Comparison of ENCODE assay signal across 17 cellular contexts in genomic region chr11:119701591-119702260, GRCh38. TPM values are rescaled to one million over a fixed set of nuclear protein-coding genes. Genes with fewer than 3 reads are reported as not detected.
DNase-seq lines count a peak whose midpoint lies in the region; ATAC-seq and TF ChIP-seq lines count a peak whose summit lies in the region.
"Had no signal": no experiment of that assay in that cellular context is flagged by ENCODE, and none has a peak within 500 bp of the region (broad histone marks: within the 10 kb centered on the region; RNA-seq: fewer than 3 reads in every experiment).

No MANE protein-coding gene starts in this region.

- 66% methylated on average over 9 of the region's 10 CpGs for WGBS in suprapubic skin
- 61 to 85% (median 81%) methylated on average over 10 of the region's 10 CpGs for WGBS in stomach, 5 donors

- no peak for TF ChIP-seq POLR2A in suprapubic skin (IDR thresholded peaks at IDR 0.05)
- no peak for TF ChIP-seq POLR2A in stomach (IDR thresholded peaks at IDR 0.05)

- POLR2A ChIA-PET in CD4-positive, alpha-beta memory T cell (lab: Charles Lee; ENCODE audit: partially characterized antibody), result no interaction called here

- peaks cover 7% of the 10 kb centered on the region for H3K36me3 ChIP-seq in suprapubic skin
- H3K36me3 ChIP-seq in CD4-positive, alpha-beta memory T cell (ENCODE audit: insufficient read depth, low read length), result no peaks in the 10 kb centered on the region
- no peaks in the 10 kb centered on the region for H3K36me3 ChIP-seq in stomach
- H3K36me3 ChIP-seq: sigmoid colon had no signal

- H3K4me3 ChIP-seq in suprapubic skin, result no peak overlapping the region
- no peak overlapping the region for H3K4me3 ChIP-seq in CD4-positive, alpha-beta memory T cell (ENCODE audit: low read length in 2 of 2)
- no peak overlapping the region for H3K4me3 ChIP-seq in stomach
- H3K4me3 ChIP-seq: sigmoid colon had no signal

- DNase-seq in DMS 273 (lab: John Stamatoyannopoulos, UW; ENCODE audit: unreplicated experiment), result peak; percentile 66
- DNase-seq in DMS 273 treated with DMSO at 0.1 percent for 48 hours (lab: John Stamatoyannopoulos, UW), result no peak
- DNase-seq in left colon, result peak in 1 of 2 donors; percentile 35
- no peak for DNase-seq in suprapubic skin (ENCODE audit: low spot score in 2 of 2)
- DNase-seq in RPMI8226, result no peak
- DNase-seq in CD4-positive, alpha-beta memory T cell, result no peak
- DNase-seq in stomach, result no peak
- DNase-seq: activated naive CD4-positive, alpha-beta T cell treated with anti-CD3 and anti-CD28 coated beads for 36 hours; NCI-H1105 treated with DMSO at 0.1 percent for 48 hours; NCI-H446 treated with DMSO at 0.1 percent for 48 hours; nucleus accumbens; sigmoid colon; T-helper 17 cell had no signal

- H3K4me1 ChIP-seq in suprapubic skin (peaks cover 81% of the 10 kb centered on the region), stomach (peaks cover 7 to 40% (median 16%) of the 10 kb centered on the region in 4 donors)
- H3K4me1 ChIP-seq in CD4-positive, alpha-beta memory T cell (ENCODE audit: insufficient read depth, low read length), result no peaks in the 10 kb centered on the region

- TF ChIP-seq EP300 in suprapubic skin (IDR thresholded peaks at IDR 0.05) (no peak), stomach (IDR thresholded peaks at IDR 0.05) (no peak)

- H3K27me3 Mint-ChIP-seq in brain, result peaks cover 5% of the 10 kb centered on the region
- peaks cover 0 to 2% of the 10 kb centered on the region in 2 donors for H3K27me3 Mint-ChIP-seq in CD4-positive, alpha-beta memory T cell
- H3K27me3 Mint-ChIP-seq: memory B cell had no signal

- peak; percentile 26 for ATAC-seq in left colon
- ATAC-seq: T-helper 17 cell had no signal

- H3K9me3 ChIP-seq in suprapubic skin (no peaks in the 10 kb centered on the region), stomach (no peaks in the 10 kb centered on the region)
- H3K9me3 ChIP-seq in CD4-positive, alpha-beta memory T cell (ENCODE audit: control insufficient read depth in 1 of 2, low read length in 2 of 2), result no peaks in the 10 kb centered on the region
- H3K9me3 ChIP-seq: sigmoid colon had no signal

- CTCF ChIA-PET in CD4-positive, alpha-beta memory T cell (lab: Charles Lee; ENCODE audit: partially characterized antibody), result no interaction called here

- H3K4me1 Mint-ChIP-seq in brain, result peaks cover 97% of the 10 kb centered on the region
- H3K4me1 Mint-ChIP-seq in CD4-positive, alpha-beta memory T cell, result no peaks in the 10 kb centered on the region
- H3K4me1 Mint-ChIP-seq: memory B cell had no signal

- peak overlapping the region; percentile 91 for H3K27ac ChIP-seq in suprapubic skin
- no peak overlapping the region for H3K27ac ChIP-seq in CD4-positive, alpha-beta memory T cell (ENCODE audit: low read depth, low read length)
- no peak overlapping the region for H3K27ac ChIP-seq in stomach
- H3K27ac ChIP-seq: 22Rv1, sigmoid colon had no signal

- intact Hi-C loops in left colon (cut with DNase I, micrococcal nuclease) (no loop called here), stomach (cut with DNase I; ENCODE audit: low total_unique reads) (no loop called here)
- intact Hi-C loops in CD4-positive, alpha-beta memory T cell (cut with micrococcal nuclease), result no loop called here

- H3K4me3 Mint-ChIP-seq in brain, result peak overlapping the region in 2 of 5 experiments; percentile 15 to 39
- no peak overlapping the region for H3K4me3 Mint-ChIP-seq in CD4-positive, alpha-beta memory T cell
- H3K4me3 Mint-ChIP-seq: activated naive CD4-positive, alpha-beta T cell treated with anti-CD3 and anti-CD28 coated beads for 36 hours; memory B cell; stimulated activated effector memory CD8-positive, alpha-beta T cell treated with anti-CD3 and anti-CD28 coated beads, Interleukin-12 subunit alpha, Interleukin-12 subunit beta, amount 100 ng/mL, for 72 hours; T-helper 17 cell had no signal

- peak overlapping the region in 4 of 5 experiments; percentile 76 to 91 (median 80) for H3K27ac Mint-ChIP-seq in brain
- H3K27ac Mint-ChIP-seq in CD4-positive, alpha-beta memory T cell, result no peak overlapping the region
- H3K27ac Mint-ChIP-seq: activated naive CD4-positive, alpha-beta T cell treated with anti-CD3 and anti-CD28 coated beads for 36 hours; memory B cell; stimulated activated effector memory CD8-positive, alpha-beta T cell treated with anti-CD3 and anti-CD28 coated beads, Interleukin-12 subunit alpha, Interleukin-12 subunit beta, amount 100 ng/mL, for 72 hours had no signal

- TF ChIP-seq CTCF in brain (conservative IDR thresholded peaks at IDR 0.05) (no peak), suprapubic skin (IDR thresholded peaks at IDR 0.05) (no peak), stomach (IDR thresholded peaks at IDR 0.05) (no peak)

- no peaks in the 10 kb centered on the region for H3K9me3 Mint-ChIP-seq in brain
- H3K9me3 Mint-ChIP-seq in CD4-positive, alpha-beta memory T cell, result no peaks in the 10 kb centered on the region
- H3K9me3 Mint-ChIP-seq: activated naive CD4-positive, alpha-beta T cell treated with anti-CD3 and anti-CD28 coated beads for 36 hours; memory B cell; stimulated activated effector memory CD8-positive, alpha-beta T cell treated with anti-CD3 and anti-CD28 coated beads, Interleukin-12 subunit alpha, Interleukin-12 subunit beta, amount 100 ng/mL, for 72 hours had no signal

- H3K27me3 ChIP-seq in suprapubic skin (no peaks in the 10 kb centered on the region), stomach (no peaks in the 10 kb centered on the region)
- H3K27me3 ChIP-seq in CD4-positive, alpha-beta memory T cell (ENCODE audit: insufficient read depth, low read length), result no peaks in the 10 kb centered on the region
- H3K27me3 ChIP-seq: sigmoid colon had no signal

- peaks cover 10% of the 10 kb centered on the region for H3K36me3 Mint-ChIP-seq in brain
- H3K36me3 Mint-ChIP-seq in CD4-positive, alpha-beta memory T cell, result no peaks in the 10 kb centered on the region
- H3K36me3 Mint-ChIP-seq: memory B cell; stimulated activated effector memory CD8-positive, alpha-beta T cell treated with anti-CD3 and anti-CD28 coated beads, Interleukin-12 subunit alpha, Interleukin-12 subunit beta, amount 100 ng/mL, for 72 hours had no signal

RNA-seq across cellular contexts. Expression of gene NECTIN1, which starts 27.3 kb away (rescaled TPM):
- polyA plus RNA-seq in brain (ENCODE audit: insufficient read depth, low read depth, low replicate concordance), result 56.3 TPM
- 10 to 100 TPM; 43.9 to 44.1 TPM for total RNA-seq in left colon
- 100 to 1,000 TPM; 112 to 176 (median 164) TPM for total RNA-seq in suprapubic skin
- 1 to 10 TPM; 3.5 to 3.8 TPM for total RNA-seq in CD4-positive, alpha-beta memory T cell
- 1 to 10 TPM in 1 of 2 donors, not detected in 1; 1.2 TPM for polyA plus RNA-seq in CD4-positive, alpha-beta memory T cell
- total RNA-seq in stomach, result 10 to 100 TPM in 2 of 5 donors, 1 to 10 TPM in 3; 5.4 to 92.1 (median 6.5) TPM
- polyA plus RNA-seq in stomach, result 10 to 100 TPM in 1 of 3 donors, 1 to 10 TPM in 2; 1.2 to 20.9 (median 3.1) TPM

Comparison
In these comparisons a context has a peak if more than half of its experiments do, and no peak if none do; other contexts are left out.
1. H3K27ac Mint-ChIP-seq: peak in brain (4 of 5); none in CD4-positive, alpha-beta memory T cell (0 of 7).